8 cellular contexts compared by ENCODE assay signal in genomic region chr4:119286377-119287002, GRCh38. TPM values are rescaled to one million over a fixed set of nuclear protein-coding genes. Genes with fewer than 3 reads are reported as not detected.
DNase-seq lines count a peak whose midpoint lies in the region; ATAC-seq, FAIRE-seq and TF ChIP-seq lines count a peak whose summit lies in the region.

No MANE protein-coding gene starts in this region.

- DNase-seq in DND-41 (no peak), cerebellar cortex (ENCODE audit: low spot score) (peak; percentile 30), mesenchymal stem cell (peak; percentile 68), NCI-H146 treated with DMSO at 0.1 percent for 48 hours (lab: John Stamatoyannopoulos, UW; ENCODE audit: unreplicated experiment) (no peak), GM12891 (ENCODE audit: insufficient read length, low spot score) (no peak)

- H2BK5ac ChIP-seq in mesenchymal stem cell (ENCODE audit: low read depth, low read length, poor library complexity, severe bottlenecking), result no peak overlapping the region

- H4K8ac ChIP-seq in mesenchymal stem cell (ENCODE audit: low read length), result no peak overlapping the region

- H2AK5ac ChIP-seq in mesenchymal stem cell (ENCODE audit: low read length, severe bottlenecking), result no peak overlapping the region

- no peak for TF ChIP-seq POLR2A in GM12891 (IDR thresholded peaks at IDR 0.05; ENCODE audit: low read depth, low read length)

- H3K23ac ChIP-seq in mesenchymal stem cell (ENCODE audit: low read length in 2 of 2), result no peak overlapping the region

- H3K79me1 ChIP-seq in mesenchymal stem cell (replicated peaks; ENCODE audit: low read length, poor library complexity, severe bottlenecking), result peaks cover 2% of the 10 kb centered on the region

- no peak overlapping the region for H4K91ac ChIP-seq in mesenchymal stem cell (ENCODE audit: low read length)

- H2BK120ac ChIP-seq in mesenchymal stem cell (ENCODE audit: low read depth, low read length), result no peak overlapping the region

- no peak overlapping the region for H2AFZ ChIP-seq in DND-41 (ENCODE audit: low read depth, low read length)
- H2AFZ ChIP-seq in mesenchymal stem cell (ENCODE audit: low read depth, low read length), result no peak overlapping the region

- H3K4ac ChIP-seq in mesenchymal stem cell (ENCODE audit: low read depth in 1 of 2, low read length in 2 of 2), result no peak overlapping the region

- H3K4me3 ChIP-seq in DND-41 (ENCODE audit: low read depth in 1 of 2, low read length in 2 of 2), result no peak overlapping the region
- H3K4me3 ChIP-seq in mesenchymal stem cell (ENCODE audit: insufficient read depth in 1 of 2, low read depth in 1 of 2, low read length in 2 of 2), result no peak overlapping the region

- H3K4me1 ChIP-seq in DND-41 (ENCODE audit: insufficient read depth, low read length), result peaks cover 2% of the 10 kb centered on the region; the same call in 1 of the 2 replicates
- H3K4me1 ChIP-seq in mesenchymal stem cell (ENCODE audit: control insufficient read depth, insufficient read depth, low read depth, low read length), result no peaks in the 10 kb centered on the region

- H3K9me3 ChIP-seq in DND-41 (ENCODE audit: insufficient read depth, low read length, severe bottlenecking) (no peaks in the 10 kb centered on the region), mesenchymal stem cell (ENCODE audit: control insufficient read depth, low read length) (no peaks in the 10 kb centered on the region)

- H3K4me2 ChIP-seq in DND-41 (ENCODE audit: insufficient read depth, low read length) (no peak overlapping the region), mesenchymal stem cell (ENCODE audit: low read length, poor library complexity, severe bottlenecking) (no peak overlapping the region)

- FAIRE-seq in GM12891 (lab: Jason Lieb, UNC), result no peak

- H3K27me3 ChIP-seq in DND-41 (ENCODE audit: insufficient read depth, low read length, poor library complexity) (peaks cover 8% of the 10 kb centered on the region), mesenchymal stem cell (ENCODE audit: control insufficient read depth in 1 of 2, insufficient read depth in 1 of 2, low read length in 2 of 2) (no peaks in the 10 kb centered on the region)

- ATAC-seq in DND-41 (ENCODE audit: insufficient read depth, low read depth), result no peak
- no peak for ATAC-seq in HG02610 (IDR thresholded peaks at IDR 0.05; ENCODE audit: unreplicated experiment)
- no peak for ATAC-seq in HG02852 (IDR thresholded peaks at IDR 0.05; ENCODE audit: unreplicated experiment)

- H3K9ac ChIP-seq in DND-41 (ENCODE audit: low read depth, low read length) (no peak overlapping the region), mesenchymal stem cell (ENCODE audit: low read length) (peak overlapping the region; percentile 71)

- no peak overlapping the region for H2BK15ac ChIP-seq in mesenchymal stem cell (ENCODE audit: low read depth, poor library complexity, severe bottlenecking)

- TF ChIP-seq CTCF in DND-41 (IDR thresholded peaks at IDR 0.05; ENCODE audit: borderline replicate concordance, extremely low read depth, low read length, poor library complexity, severe bottlenecking) (peak; percentile 58), LNCAP (IDR thresholded peaks at IDR 0.05) (peak; percentile 60)

- H3K79me2 ChIP-seq in DND-41 (ENCODE audit: insufficient read depth, low read length), result no peaks in the 10 kb centered on the region

- no peak overlapping the region for H2BK12ac ChIP-seq in mesenchymal stem cell (ENCODE audit: low read length in 2 of 2)

- H3K27ac ChIP-seq in DND-41 (ENCODE audit: low read length) (no peak overlapping the region), mesenchymal stem cell (ENCODE audit: low read length, poor library complexity, severe bottlenecking) (no peak overlapping the region)

- no peak overlapping the region for H3K18ac ChIP-seq in mesenchymal stem cell (ENCODE audit: low read depth in 1 of 2, low read length in 2 of 2)

- WGBS in mesenchymal stem cell, result 100% methylated on average over 1 of the region's 3 CpGs

- H3K36me3 ChIP-seq in DND-41 (ENCODE audit: insufficient read depth, low read length), result no peaks in the 10 kb centered on the region
- peaks cover 0 to 98% of the 10 kb centered on the region in 2 experiments for H3K36me3 ChIP-seq in mesenchymal stem cell (ENCODE audit: control insufficient read depth in 1 of 2, insufficient read depth in 2 of 2, low read depth in 1 of 2, low read length in 2 of 2)

- no peak overlapping the region for H3K14ac ChIP-seq in mesenchymal stem cell (ENCODE audit: low read length in 2 of 2)

- H4K20me1 ChIP-seq in DND-41 (ENCODE audit: insufficient read depth, low read length), result no peaks in the 10 kb centered on the region

TF ChIP-seq in GM12891, 5 proteins besides CTCF, POLR2A, EP300 and RAD21:
- TF ChIP-seq POLR2AphosphoS5 (IDR thresholded peaks at IDR 0.05; ENCODE audit: low read depth, low read length) (no peak), POU2F2 (IDR thresholded peaks at IDR 0.05; ENCODE audit: low read depth, low read length) (no peak), PAX5 (IDR thresholded peaks at IDR 0.05; ENCODE audit: insufficient read depth, low read length, severe bottlenecking) (no peak), TAF1 (IDR thresholded peaks at IDR 0.05; ENCODE audit: low read depth, low read length) (no peak), SPI1 (IDR thresholded peaks at IDR 0.05; ENCODE audit: low read depth, low read length) (no peak)

RNA-seq across cellular contexts. Expression of gene FABP2, which starts 35.4 kb away (rescaled TPM):
- not detected for polyA plus RNA-seq in mesenchymal stem cell (2013, experiment 1 of 2)
- polyA plus RNA-seq in mesenchymal stem cell (2013, experiment 2 of 2), result not detected
- not detected for polyA plus RNA-seq in GM12891 (2012; ENCODE audit: low read depth, missing spikeins)

Comparison
In these comparisons a context has a peak if more than half of its experiments do, and no peak if none do; other contexts are left out.
1. DNase-seq: peak in cerebellar cortex (single experiment) and mesenchymal stem cell (single experiment); none in DND-41 (single experiment), NCI-H146 treated with DMSO at 0.1 percent for 48 hours (single experiment) and GM12891 (single experiment).